In genomic region chr5:652023-652515, GRCh38 we compare ENCODE assay signal across 16 cellular contexts. TPM values are rescaled to one million over a fixed set of nuclear protein-coding genes. Genes with fewer than 3 reads are reported as not detected.
DNase-seq lines count a peak whose midpoint lies in the region; ATAC-seq and TF ChIP-seq lines count a peak whose summit lies in the region.
"Had no signal": no experiment of that assay in that cellular context is flagged by ENCODE, and none has a peak within 500 bp of the region (broad histone marks: within the 10 kb centered on the region; RNA-seq: fewer than 3 reads in every experiment).

No MANE protein-coding gene starts in this region.

- peak overlapping the region; percentile 19 for H3K27ac ChIP-seq in cingulate gyrus (ENCODE audit: low read depth, low read length)
- H3K27ac ChIP-seq: SJCRH30 had no signal

- DNase-seq in natural killer cell (peak; percentile 9), posterior vena cava (ENCODE audit: low spot score) (peak; percentile 49), osteocyte (ENCODE audit: extremely low spot score, unreplicated experiment) (no peak), ureter (ENCODE audit: low spot score) (no peak), NCI-H1417 treated with DMSO at 0.1 percent for 48 hours (lab: John Stamatoyannopoulos, UW) (no peak)
- DNase-seq in natural killer cell treated with Interleukin-12 subunit alpha and Interleukin-12 subunit beta and Interleukin-15 and Interleukin-18, amount 100 ng/mL, for 72 hours (ENCODE audit: low spot score) = no peak
- DNase-seq: GDM1, NCI-H1105, NCI-H2029 treated with DMSO at 0.1 percent for 48 hours, NCI-H226, NCI-H82, SJCRH30 had no signal

- H3K4me3 Mint-ChIP-seq in natural killer cell (peak overlapping the region; percentile 28), osteocyte (ENCODE audit: unreplicated experiment) (no peak overlapping the region)
- H3K4me3 Mint-ChIP-seq in natural killer cell treated with Interleukin-12 subunit alpha and Interleukin-12 subunit beta and Interleukin-15 and Interleukin-18, amount 100 ng/mL, for 72 hours = no peak overlapping the region
- H3K4me3 Mint-ChIP-seq: CD14-positive monocyte had no signal

- H3K9me3 Mint-ChIP-seq in natural killer cell (no peaks in the 10 kb centered on the region), osteocyte (ENCODE audit: unreplicated experiment) (no peaks in the 10 kb centered on the region)
- no peaks in the 10 kb centered on the region for H3K9me3 Mint-ChIP-seq in natural killer cell treated with Interleukin-12 subunit alpha and Interleukin-12 subunit beta and Interleukin-15 and Interleukin-18, amount 100 ng/mL, for 72 hours
- H3K9me3 Mint-ChIP-seq: IgD-negative memory B cell had no signal

- H3K36me3 Mint-ChIP-seq in natural killer cell (no peaks in the 10 kb centered on the region), osteocyte (ENCODE audit: unreplicated experiment) (peaks cover 2% of the 10 kb centered on the region)
- peaks cover 12% of the 10 kb centered on the region for H3K36me3 Mint-ChIP-seq in natural killer cell treated with Interleukin-12 subunit alpha and Interleukin-12 subunit beta and Interleukin-15 and Interleukin-18, amount 100 ng/mL, for 72 hours

- TF ChIP-seq CTCF in natural killer cell (IDR thresholded peaks at IDR 0.05) (no peak), osteocyte (IDR thresholded peaks at IDR 0.05) (no peak)

- peaks cover 0 to 2% of the 10 kb centered on the region in 2 donors for H3K4me1 Mint-ChIP-seq in natural killer cell
- H3K4me1 Mint-ChIP-seq in natural killer cell treated with Interleukin-12 subunit alpha and Interleukin-12 subunit beta and Interleukin-15 and Interleukin-18, amount 100 ng/mL, for 72 hours (ENCODE audit: low read depth in 2 of 2) = no peaks in the 10 kb centered on the region
- H3K4me1 Mint-ChIP-seq in osteocyte (ENCODE audit: unreplicated experiment) = no peaks in the 10 kb centered on the region
- H3K4me1 Mint-ChIP-seq: CD14-positive monocyte, IgD-negative memory B cell had no signal

- H3K27ac Mint-ChIP-seq in natural killer cell (peak overlapping the region in 1 of 2 donors; percentile 78), osteocyte (ENCODE audit: unreplicated experiment) (no peak overlapping the region)
- H3K27ac Mint-ChIP-seq in natural killer cell treated with Interleukin-12 subunit alpha and Interleukin-12 subunit beta and Interleukin-15 and Interleukin-18, amount 100 ng/mL, for 72 hours = no peak overlapping the region

- intact Hi-C loops in natural killer cell (cut with micrococcal nuclease) = no loop called here
- intact Hi-C loops in posterior vena cava (cut with DNase I) = no loop called here

- ATAC-seq in natural killer cell = no peak
- ATAC-seq in natural killer cell treated with Interleukin-12 subunit alpha and Interleukin-12 subunit beta and Interleukin-15 and Interleukin-18, amount 100 ng/mL, for 72 hours = no peak
- ATAC-seq: Panc1 had no signal

- no peaks in the 10 kb centered on the region for H3K27me3 Mint-ChIP-seq in natural killer cell (ENCODE audit: low read depth in 2 of 2)
- no peaks in the 10 kb centered on the region for H3K27me3 Mint-ChIP-seq in natural killer cell treated with Interleukin-12 subunit alpha and Interleukin-12 subunit beta and Interleukin-15 and Interleukin-18, amount 100 ng/mL, for 72 hours
- no peaks in the 10 kb centered on the region for H3K27me3 Mint-ChIP-seq in osteocyte (ENCODE audit: unreplicated experiment)
- H3K27me3 Mint-ChIP-seq: IgD-negative memory B cell had no signal

RNA-seq across cellular contexts. Expression of gene CEP72, which starts 39.9 kb away (rescaled TPM):
- total RNA-seq in natural killer cell (10 to 100 TPM; 12.2 to 15.1 (median 12.3) TPM), posterior vena cava (1 to 10 TPM; 1.9 to 2.4 TPM), osteocyte (5.4 and 7.6 TPM in 2 replicates), ureter (10.9 TPM)
- 10 to 100 TPM; 15.3 to 58.1 TPM for total RNA-seq in natural killer cell treated with Interleukin-12 subunit alpha and Interleukin-12 subunit beta and Interleukin-15 and Interleukin-18, amount 100 ng/mL, for 72 hours

RNA-seq across cellular contexts. Expression of gene TPPP, which starts 41.1 kb away (rescaled TPM):
- total RNA-seq in natural killer cell = 1 to 10 TPM in 2 of 3 donors, under 1 TPM in 1; 0.24 to 1.3 (median 1.2) TPM
- under 1 TPM in 1 of 2 donors, not detected in 1; 0.05 TPM for total RNA-seq in natural killer cell treated with Interleukin-12 subunit alpha and Interleukin-12 subunit beta and Interleukin-15 and Interleukin-18, amount 100 ng/mL, for 72 hours
- 10 to 100 TPM in 1 of 2 donors, 1 to 10 TPM in 1; 9.8 to 10.8 TPM for total RNA-seq in posterior vena cava
- 0.13 and 0.16 TPM in 2 replicates for total RNA-seq in osteocyte
- total RNA-seq in ureter = 7.5 TPM

Comparison
In these comparisons a context has a peak if more than half of its experiments do, and no peak if none do; other contexts are left out.
1. DNase-seq: peak in natural killer cell (single experiment) and posterior vena cava (single experiment); none in natural killer cell treated with Interleukin-12 subunit alpha and Interleukin-12 subunit beta and Interleukin-15 and Interleukin-18, amount 100 ng/mL, for 72 hours (single experiment), osteocyte (single experiment), ureter (single experiment) and NCI-H1417 treated with DMSO at 0.1 percent for 48 hours (single experiment).